ENCODE assay signal across 1 cellular context in the genomic region with DNA sequence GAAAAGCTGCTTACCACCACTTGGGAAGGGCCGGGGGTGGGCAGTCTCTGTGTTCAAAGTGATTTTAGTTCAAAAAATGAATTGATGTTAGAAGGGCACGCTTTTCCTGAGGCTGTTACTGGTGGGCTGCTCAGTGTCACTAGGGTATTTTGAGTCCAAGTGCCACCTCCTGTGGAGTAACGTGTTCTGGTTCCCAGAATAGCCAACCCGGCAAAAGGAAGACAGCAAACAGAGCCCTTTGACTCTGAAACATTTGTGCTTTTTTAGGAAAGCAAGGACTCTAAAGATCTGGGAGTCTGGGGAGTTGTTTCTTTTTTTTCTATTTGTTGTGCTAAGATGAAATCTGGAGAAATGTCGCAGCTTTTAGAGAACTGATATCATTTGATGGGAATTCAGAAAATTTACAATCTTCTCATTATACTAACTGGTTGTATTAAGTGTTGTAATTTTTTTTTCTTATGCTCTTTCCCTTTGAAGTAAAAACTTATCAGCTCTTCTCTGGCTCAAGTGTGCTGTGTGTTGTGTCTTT.
TF ChIP-seq lines count a peak whose summit lies in the region.

No MANE protein-coding gene starts in this region.

TF ChIP-seq in WTC11, 78 proteins besides CTCF, POLR2A, EP300 and RAD21:
- TF ChIP-seq TEAD1 (CRISPR knock-in tag; IDR thresholded peaks at IDR 0.05) (no peak), MLX (CRISPR knock-in tag; IDR thresholded peaks at IDR 0.05) (no peak), FOXJ3 (CRISPR knock-in tag; IDR thresholded peaks at IDR 0.05; ENCODE audit: borderline replicate concordance) (no peak), AFF4 (CRISPR knock-in tag; IDR thresholded peaks at IDR 0.05; ENCODE audit: borderline replicate concordance) (no peak)
- TF ChIP-seq, protein P1, sequence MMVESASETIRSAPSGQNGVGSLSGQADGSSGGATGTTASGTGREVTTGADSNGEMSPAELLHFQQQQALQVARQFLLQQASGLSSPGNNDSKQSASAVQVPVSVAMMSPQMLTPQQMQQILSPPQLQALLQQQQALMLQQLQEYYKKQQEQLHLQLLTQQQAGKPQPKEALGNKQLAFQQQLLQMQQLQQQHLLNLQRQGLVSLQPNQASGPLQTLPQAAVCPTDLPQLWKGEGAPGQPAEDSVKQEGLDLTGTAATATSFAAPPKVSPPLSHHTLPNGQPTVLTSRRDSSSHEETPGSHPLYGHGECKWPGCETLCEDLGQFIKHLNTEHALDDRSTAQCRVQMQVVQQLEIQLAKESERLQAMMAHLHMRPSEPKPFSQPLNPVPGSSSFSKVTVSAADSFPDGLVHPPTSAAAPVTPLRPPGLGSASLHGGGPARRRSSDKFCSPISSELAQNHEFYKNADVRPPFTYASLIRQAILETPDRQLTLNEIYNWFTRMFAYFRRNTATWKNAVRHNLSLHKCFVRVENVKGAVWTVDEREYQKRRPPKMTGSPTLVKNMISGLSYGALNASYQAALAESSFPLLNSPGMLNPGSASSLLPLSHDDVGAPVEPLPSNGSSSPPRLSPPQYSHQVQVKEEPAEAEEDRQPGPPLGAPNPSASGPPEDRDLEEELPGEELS (CRISPR knock-in tag; IDR thresholded peaks at IDR 0.05), result no peak
